26 cellular contexts compared by ENCODE assay signal in genomic region chr7:116464375-116464774, GRCh38. TPM values are rescaled to one million over a fixed set of nuclear protein-coding genes. Genes with fewer than 3 reads are reported as not detected.
"Had no signal": no experiment of that assay in that cellular context is flagged by ENCODE, and none has a peak within 500 bp of the region (broad histone marks: within the 10 kb centered on the region; RNA-seq: fewer than 3 reads in every experiment).

No MANE protein-coding gene starts in this region.

- H3K9ac ChIP-seq: neural progenitor cell had no signal

- H3K4me2 ChIP-seq: neural progenitor cell had no signal

- H3K27ac ChIP-seq: breast epithelium, esophagus squamous epithelium, left ventricle myocardium inferior, neural progenitor cell, right lobe of liver, testis, transverse colon had no signal

- H3K4me3 ChIP-seq: breast epithelium, esophagus squamous epithelium, left ventricle myocardium inferior, lung, neural progenitor cell, right lobe of liver, testis, transverse colon had no signal

- DNase-seq: activated CD4-positive, alpha-beta T cell treated with anti-CD3 and anti-CD28 coated beads for 36 hours; activated CD4-positive, CD25-positive, alpha-beta regulatory T cell; activated CD8-positive, alpha-beta memory T cell treated with anti-CD3 and anti-CD28 coated beads, Interleukin-2, amount 10 ng/mL, durations not matched to agents 7 days and 5 days; activated CD8-positive, alpha-beta T cell treated with anti-CD3 and anti-CD28 coated beads, Interleukin-2, amount 10 ng/mL, durations not matched to agents 7 days and 5 days; activated naive CD8-positive, alpha-beta T cell treated with anti-CD3 and anti-CD28 coated beads, Interleukin-2, amount 50 U/mL, for 24 hours; activated T-cell treated with anti-CD3 and anti-CD28 coated beads, Interleukin-2, amount 50 U/mL, for 48 hours; amygdala; dermis blood vessel endothelial cell; effector CD4-positive, alpha-beta T cell; esophagus squamous epithelium; left ventricle myocardium inferior; natural killer cell; occipital lobe; right lobe of liver; stimulated activated CD4-positive, alpha-beta T cell treated with anti-CD3 and anti-CD28 coated beads, Interleukin-12 subunit alpha, Interleukin-12 subunit beta, amount 100 ng/mL, for 4 hours; stimulated activated CD4-positive, alpha-beta T cell treated with anti-CD3 and anti-CD28 coated beads, Interleukin-4, amount 100 ng/mL, for 1 hour; stimulated activated naive CD8-positive, alpha-beta T cell treated with anti-CD3 and anti-CD28 coated beads, Interleukin-15, Interleukin-2, amounts not matched to agents 100 U/mL and 50 U/mL, for 24 hours; testis; transverse colon had no signal

- FAIRE-seq: frontal cortex, islet of Langerhans, urothelium cell line had no signal

- H3K4me1 ChIP-seq: breast epithelium, esophagus squamous epithelium, neural progenitor cell, right lobe of liver, testis, transverse colon had no signal

- H3K27me3 ChIP-seq: breast epithelium, esophagus squamous epithelium, neural progenitor cell, right lobe of liver, testis, transverse colon had no signal

- H3K9me3 ChIP-seq: breast epithelium, esophagus squamous epithelium, left ventricle myocardium inferior, right lobe of liver, testis, transverse colon had no signal

- H3K36me3 ChIP-seq: breast epithelium, esophagus squamous epithelium, left ventricle myocardium inferior, neural progenitor cell, right lobe of liver, transverse colon had no signal

- ATAC-seq: activated CD4-positive, alpha-beta T cell treated with anti-CD3 and anti-CD28 coated beads for 36 hours; activated CD8-positive, alpha-beta memory T cell treated with anti-CD3 and anti-CD28 coated beads, Interleukin-2, amount 10 ng/mL, durations not matched to agents 7 days and 5 days; activated CD8-positive, alpha-beta T cell treated with anti-CD3 and anti-CD28 coated beads, Interleukin-2, amount 10 ng/mL, durations not matched to agents 7 days and 5 days; activated naive CD8-positive, alpha-beta T cell treated with anti-CD3 and anti-CD28 coated beads, Interleukin-2, amount 50 U/mL, for 24 hours; natural killer cell; right lobe of liver; stimulated activated naive CD8-positive, alpha-beta T cell treated with anti-CD3 and anti-CD28 coated beads, Interleukin-15, Interleukin-2, amounts not matched to agents 100 U/mL and 50 U/mL, for 24 hours had no signal

RNA-seq across cellular contexts. Expression of gene CAV2, which starts 35.2 kb away (rescaled TPM):
- total RNA-seq: activated CD4-positive, alpha-beta T cell treated with anti-CD3 and anti-CD28 coated beads for 36 hours; activated CD8-positive, alpha-beta T cell treated with anti-CD3 and anti-CD28 coated beads, Interleukin-2, amount 10 ng/mL, durations not matched to agents 7 days and 5 days; activated T-helper 2 cell treated with anti-CD3 and anti-CD28 coated beads, Interferon-gamma antibody, Interleukin-2, Interleukin-4, amounts not matched to agents 10 μg/mL and 5 μg/mL and 100 μg/mL, durations not matched to agents 14 hours and 24 hours and 36 hours had no signal
